In genomic region chr14:85528882-85529585, GRCh38 we compare ENCODE assay signal across 8 cellular contexts. TPM values are rescaled to one million over a fixed set of nuclear protein-coding genes. Genes with fewer than 3 reads are reported as not detected.
DNase-seq lines count a peak whose midpoint lies in the region; ATAC-seq and TF ChIP-seq lines count a peak whose summit lies in the region.

No MANE protein-coding gene starts in this region.

- H3K9me3 ChIP-seq in stomach, result no peaks in the 10 kb centered on the region

- peaks cover 32 to 60% (median 53%) of the 10 kb centered on the region in 4 donors for H3K4me1 ChIP-seq in stomach

- DNase-seq in HS-5 (ENCODE audit: low read depth) (peak; percentile 56), cardiac fibroblast (ENCODE audit: low read depth in 2 of 2) (peak; percentile 78 to 87), kidney epithelial cell (ENCODE audit: low read depth) (no peak), stomach (no peak)
- DNase-seq in activated naive CD4-positive, alpha-beta T cell treated with Interleukin-2 at 50 U/mL for 16 hours, result no peak

- intact Hi-C loops in stomach (cut with DNase I; ENCODE audit: low total_unique reads), result no loop called here

- 7 to 10% (median 9%) methylated on average over 28 of the region's 28 CpGs for WGBS in stomach, 5 donors

- peak overlapping the region; percentile 27 to 81 (median 68) for H3K27ac ChIP-seq in stomach

- TF ChIP-seq EP300 in stomach (IDR thresholded peaks at IDR 0.05), result no peak

- H3K27me3 ChIP-seq in kidney epithelial cell (ENCODE audit: control insufficient read depth, insufficient read depth, low read length) (peaks cover 32% of the 10 kb centered on the region), stomach (peaks cover 7 to 56% (median 51%) of the 10 kb centered on the region in 3 donors)

- no peak for TF ChIP-seq POLR2A in stomach (IDR thresholded peaks at IDR 0.05)

- ATAC-seq in HG02884 (IDR thresholded peaks at IDR 0.05; ENCODE audit: unreplicated experiment) (no peak), GM21515 (IDR thresholded peaks at IDR 0.05; ENCODE audit: unreplicated experiment) (no peak), HG03565 (IDR thresholded peaks at IDR 0.05; ENCODE audit: unreplicated experiment) (no peak)

- TF ChIP-seq CTCF in cardiac fibroblast (IDR thresholded peaks at IDR 0.05; ENCODE audit: low read depth, low read length) (no peak), kidney epithelial cell (IDR thresholded peaks at IDR 0.05; ENCODE audit: insufficient read depth, low read length, poor library complexity, severe bottlenecking) (no peak), stomach (IDR thresholded peaks at IDR 0.05) (no peak)

- peak overlapping the region; percentile 83 to 93 for H3K4me3 ChIP-seq in cardiac fibroblast (replicated peaks in 1 of 2; ENCODE audit: low read depth in 2 of 2, low read length in 2 of 2)
- peak overlapping the region; percentile 42 for H3K4me3 ChIP-seq in kidney epithelial cell (ENCODE audit: low read depth, low read length)
- peak overlapping the region; percentile 53 to 73 (median 66) for H3K4me3 ChIP-seq in stomach

- H3K36me3 ChIP-seq in kidney epithelial cell (ENCODE audit: control insufficient read depth, insufficient read depth, low read length), result no peaks in the 10 kb centered on the region
- H3K36me3 ChIP-seq in stomach, result no peaks in the 10 kb centered on the region

RNA-seq across cellular contexts. Expression of gene FLRT2, which starts 0.9 kb away (rescaled TPM):
- total RNA-seq in kidney epithelial cell (8.1 and 14.7 TPM in 2 replicates), stomach (10 to 100 TPM in 1 of 5 donors, 1 to 10 TPM in 1, under 1 TPM in 3; 0.45 to 34.1 (median 0.87) TPM)
- 1 to 10 TPM in 2 of 3 donors, under 1 TPM in 1; 0.68 to 1.8 (median 1.5) TPM for polyA plus RNA-seq in stomach

Comparison
In these comparisons a context has a peak if more than half of its experiments do, and no peak if none do; other contexts are left out.
1. DNase-seq: peak in HS-5 (single experiment) and cardiac fibroblast (2 of 2); none in kidney epithelial cell (single experiment), stomach (single experiment) and activated naive CD4-positive, alpha-beta T cell treated with Interleukin-2 at 50 U/mL for 16 hours (single experiment).
2. Peak in every context shown above with its lines, with median percentiles within 50 percentile points of each other: H3K4me3 ChIP-seq.